8 cellular contexts compared by ENCODE assay signal in genomic region chr2:20666114-20666363, GRCh38. TPM values are rescaled to one million over a fixed set of nuclear protein-coding genes. Genes with fewer than 3 reads are reported as not detected.
A peak's percentile ranks its signal among the peaks of the same experiment; 100 is the strongest.
DNase-seq lines count a peak whose midpoint lies in the region; ATAC-seq, FAIRE-seq and TF ChIP-seq lines count a peak whose summit lies in the region.

No MANE protein-coding gene starts in this region.

- H3K4me3 ChIP-seq in A549 (peak overlapping the region; percentile 58), astrocyte of the cerebellum (ENCODE audit: low read depth, low read length) (peak overlapping the region; percentile 23), mesendoderm (ENCODE audit: low read length) (peak overlapping the region; percentile 29)

- ATAC-seq in A549 (peak in 1 of 2 experiments; percentile 49; a peak in 3 of 6 replicates), GM19351 (IDR thresholded peaks at IDR 0.05; ENCODE audit: unreplicated experiment) (peak; percentile 11)

- H3K18ac ChIP-seq in mesendoderm (ENCODE audit: low read length), result no peak overlapping the region

- H3K27ac ChIP-seq in A549 (peak overlapping the region in 1 of 2 experiments; percentile 72; a peak in 2 of 6 replicates), mesendoderm (ENCODE audit: low read depth, low read length) (no peak overlapping the region)

- H3K23ac ChIP-seq in mesendoderm (ENCODE audit: low read length), result no peak overlapping the region

- H2AK5ac ChIP-seq in mesendoderm (ENCODE audit: low read length), result no peak overlapping the region

- no peak for TF ChIP-seq RAD21 in A549 (conservative IDR thresholded peaks at IDR 0.05 in 1 of 2, IDR thresholded peaks at IDR 0.05 in 1 of 2)

- TF ChIP-seq EP300 in A549 (IDR thresholded peaks at IDR 0.05), result no peak

- TF ChIP-seq CTCF in A549 (IDR thresholded peaks at IDR 0.05) (no peak), astrocyte of the cerebellum (IDR thresholded peaks at IDR 0.05; ENCODE audit: low read depth, low read length, missing control alignments) (no peak)

- H2BK15ac ChIP-seq in mesendoderm (replicated peaks; ENCODE audit: low read depth), result no peak overlapping the region

- H4K8ac ChIP-seq in mesendoderm (ENCODE audit: low read depth, low read length), result no peak overlapping the region

- peak overlapping the region; percentile 63 for H3K56ac ChIP-seq in mesendoderm (ENCODE audit: low read length)

- H2BK120ac ChIP-seq in mesendoderm (ENCODE audit: low read depth, low read length), result no peak overlapping the region

- DNase-seq in A549 (ENCODE audit: low read depth in 1 of 2, low spot score in 1 of 2) (no peak), astrocyte of the cerebellum (ENCODE audit: low read depth) (no peak), mesendoderm (peak; percentile 40), SHP77 treated with DMSO at 0.1 percent for 48 hours (lab: John Stamatoyannopoulos, UW) (no peak), nucleus accumbens (lab: John Stamatoyannopoulos, UW) (no peak), activated gamma-delta T cell treated with Interleukin-2 at 50 U/mL for 16 hours (no peak), HPDE6-E6E7 (ENCODE audit: extremely low spot score) (no peak)

- TF ChIP-seq POLR2A in A549 (IDR thresholded peaks at IDR 0.05; ENCODE audit: low read length), result no peak

- POLR2A ChIA-PET in A549 (lab: Yijun Ruan, JAX), result interaction anchor here (1.4 kb wide), 1 partner anchor 15 kb away, joined by 3 read pairs; the partner anchor contains the start of gene HS1BP3

- H4K5ac ChIP-seq in mesendoderm (ENCODE audit: low read length), result no peak overlapping the region

- no peaks in the 10 kb centered on the region for H3K9me3 ChIP-seq in A549

- no CpG with 5 or more reads among the region's 32 CpGs for WGBS in A549 (ENCODE audit: missing lambda C conversion rate)
- WGBS in mesendoderm (ENCODE audit: extremely low coverage, insufficient coverage, low lambda C conversion rate), result no CpG with 5 or more reads among the region's 32 CpGs

- no peak overlapping the region for H2BK5ac ChIP-seq in mesendoderm (ENCODE audit: low read length)

- no peaks in the 10 kb centered on the region for H3K79me1 ChIP-seq in mesendoderm (ENCODE audit: low read length)

- peak overlapping the region; percentile 98 for H3K4me2 ChIP-seq in A549
- H3K4me2 ChIP-seq in mesendoderm (ENCODE audit: low read length), result peak overlapping the region; percentile 82

- peaks cover 76% of the 10 kb centered on the region for H3K27me3 ChIP-seq in mesendoderm (ENCODE audit: insufficient read depth, low read length, poor library complexity)

- CTCF ChIA-PET in A549 (lab: Yijun Ruan, JAX), result interaction anchor here (0.9 to 10.0 kb wide), 9 partner anchors 9 to 367 kb away, joined by 3 to 352 read pairs (median 6); partner anchors contain the start of gene HS1BP3

- H3K4ac ChIP-seq in mesendoderm (ENCODE audit: low read depth, low read length), result no peak overlapping the region

- H3K79me2 ChIP-seq in mesendoderm (ENCODE audit: control insufficient read depth, insufficient read depth, low read length), result no peaks in the 10 kb centered on the region

- no peak overlapping the region for H3K9ac ChIP-seq in mesendoderm (ENCODE audit: low read length)

- H3K4me1 ChIP-seq in A549 (peaks cover 15% of the 10 kb centered on the region; the same call in 2 of the 3 replicates), mesendoderm (ENCODE audit: control insufficient read depth, low read depth, low read length) (no peaks in the 10 kb centered on the region)

- in situ Hi-C loops in astrocyte of the cerebellum (cut with HindIII; ENCODE audit: low sequenced_read_pairs), result no loop called here

- FAIRE-seq in A549 (lab: Jason Lieb, UNC), result no peak

- H3K36me3 ChIP-seq in mesendoderm (ENCODE audit: control insufficient read depth, insufficient read depth, low read length), result no peaks in the 10 kb centered on the region

TF ChIP-seq in A549, 52 proteins besides CTCF, POLR2A, EP300 and RAD21 (continues in another document):
- TF ChIP-seq, protein P1, sequence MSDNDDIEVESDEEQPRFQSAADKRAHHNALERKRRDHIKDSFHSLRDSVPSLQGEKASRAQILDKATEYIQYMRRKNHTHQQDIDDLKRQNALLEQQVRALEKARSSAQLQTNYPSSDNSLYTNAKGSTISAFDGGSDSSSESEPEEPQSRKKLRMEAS (IDR thresholded peaks at IDR 0.05), result no peak
- TF ChIP-seq MYC (IDR thresholded peaks at IDR 0.05; ENCODE audit: borderline replicate concordance, low read length) (no peak), MAFK (IDR thresholded peaks at IDR 0.05; ENCODE audit: partially characterized antibody) (no peak), USF2 (IDR thresholded peaks at IDR 0.05) (no peak), CHD4 (IDR thresholded peaks at IDR 0.05; ENCODE audit: borderline replicate concordance) (no peak), KDM5A (IDR thresholded peaks at IDR 0.05) (no peak), ZC3H11A (IDR thresholded peaks at IDR 0.05) (no peak), MAZ (IDR thresholded peaks at IDR 0.05; ENCODE audit: borderline replicate concordance, low read depth, low read length) (no peak), EHF (CRISPR knock-in tag; IDR thresholded peaks at IDR 0.05) (no peak), CHD2 (IDR thresholded peaks at IDR 0.05; ENCODE audit: low read length, partially characterized antibody) (no peak), REST (IDR thresholded peaks at IDR 0.05) (no peak), JUNB (IDR thresholded peaks at IDR 0.05) (no peak), RCOR1 (IDR thresholded peaks at IDR 0.05; ENCODE audit: low read depth, low read length) (no peak), TP53 (CRISPR knock-in tag; IDR thresholded peaks at IDR 0.05) (no peak)
- TF ChIP-seq, protein P2, sequence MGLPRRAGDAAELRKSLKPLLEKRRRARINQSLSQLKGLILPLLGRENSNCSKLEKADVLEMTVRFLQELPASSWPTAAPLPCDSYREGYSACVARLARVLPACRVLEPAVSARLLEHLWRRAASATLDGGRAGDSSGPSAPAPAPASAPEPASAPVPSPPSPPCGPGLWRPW (IDR thresholded peaks at IDR 0.05), result no peak
- TF ChIP-seq, protein P3, sequence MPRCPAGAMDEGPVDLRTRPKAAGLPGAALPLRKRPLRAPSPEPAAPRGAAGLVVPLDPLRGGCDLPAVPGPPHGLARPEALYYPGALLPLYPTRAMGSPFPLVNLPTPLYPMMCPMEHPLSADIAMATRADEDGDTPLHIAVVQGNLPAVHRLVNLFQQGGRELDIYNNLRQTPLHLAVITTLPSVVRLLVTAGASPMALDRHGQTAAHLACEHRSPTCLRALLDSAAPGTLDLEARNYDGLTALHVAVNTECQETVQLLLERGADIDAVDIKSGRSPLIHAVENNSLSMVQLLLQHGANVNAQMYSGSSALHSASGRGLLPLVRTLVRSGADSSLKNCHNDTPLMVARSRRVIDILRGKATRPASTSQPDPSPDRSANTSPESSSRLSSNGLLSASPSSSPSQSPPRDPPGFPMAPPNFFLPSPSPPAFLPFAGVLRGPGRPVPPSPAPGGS (IDR thresholded peaks at IDR 0.05), result no peak

RNA-seq across cellular contexts. Expression of gene GDF7, which starts 0.9 kb away (rescaled TPM):
- polyA plus RNA-seq in A549 (2011; rRNA removed) (0.05 and 0.09 TPM in 2 replicates), A549 (2017; fragmentation: RNase III; extraction: RNeasy Plus Mini Kit Qiagen cat#74134 plus additional on column Dnase treatment) (0.03 TPM in 3 replicates)
- polyA plus RNA-seq in A549 (2012; cell fraction: cytosol; rRNA removed), result 0.01 and 0.04 TPM in 2 replicates
- polyA plus RNA-seq in A549 (2012; cell fraction: nucleus; rRNA removed), result 0.02 and 0.07 TPM in 2 replicates
- 0.17 and 0.19 TPM in 2 replicates for polyA minus RNA-seq in A549 (2011; rRNA and poly(A)+ RNA removed)
- polyA plus RNA-seq in mesendoderm (2013, experiment 1 of 2), result 0.03 TPM
- 0.01 TPM for polyA plus RNA-seq in mesendoderm (2013, experiment 2 of 2)

RNA-seq across cellular contexts. Expression of gene HS1BP3, which starts 15.1 kb away (rescaled TPM):
- polyA plus RNA-seq in A549 (2011; rRNA removed) (12.4 and 13.8 TPM in 2 replicates), A549 (2017; fragmentation: RNase III; extraction: RNeasy Plus Mini Kit Qiagen cat#74134 plus additional on column Dnase treatment) (17.7 to 23.5 TPM (median 20.5 TPM) in 3 replicates)
- 19.3 and 23.8 TPM in 2 replicates for polyA plus RNA-seq in A549 (2012; cell fraction: cytosol; rRNA removed)
- polyA plus RNA-seq in A549 (2012; cell fraction: nucleus; rRNA removed), result 35.4 and 36.6 TPM in 2 replicates
- 17.5 and 21.2 TPM in 2 replicates for polyA minus RNA-seq in A549 (2011; rRNA and poly(A)+ RNA removed)
- 4.5 TPM for polyA plus RNA-seq in mesendoderm (2013, experiment 1 of 2)
- 5.0 TPM for polyA plus RNA-seq in mesendoderm (2013, experiment 2 of 2)
